In the genomic region with DNA sequence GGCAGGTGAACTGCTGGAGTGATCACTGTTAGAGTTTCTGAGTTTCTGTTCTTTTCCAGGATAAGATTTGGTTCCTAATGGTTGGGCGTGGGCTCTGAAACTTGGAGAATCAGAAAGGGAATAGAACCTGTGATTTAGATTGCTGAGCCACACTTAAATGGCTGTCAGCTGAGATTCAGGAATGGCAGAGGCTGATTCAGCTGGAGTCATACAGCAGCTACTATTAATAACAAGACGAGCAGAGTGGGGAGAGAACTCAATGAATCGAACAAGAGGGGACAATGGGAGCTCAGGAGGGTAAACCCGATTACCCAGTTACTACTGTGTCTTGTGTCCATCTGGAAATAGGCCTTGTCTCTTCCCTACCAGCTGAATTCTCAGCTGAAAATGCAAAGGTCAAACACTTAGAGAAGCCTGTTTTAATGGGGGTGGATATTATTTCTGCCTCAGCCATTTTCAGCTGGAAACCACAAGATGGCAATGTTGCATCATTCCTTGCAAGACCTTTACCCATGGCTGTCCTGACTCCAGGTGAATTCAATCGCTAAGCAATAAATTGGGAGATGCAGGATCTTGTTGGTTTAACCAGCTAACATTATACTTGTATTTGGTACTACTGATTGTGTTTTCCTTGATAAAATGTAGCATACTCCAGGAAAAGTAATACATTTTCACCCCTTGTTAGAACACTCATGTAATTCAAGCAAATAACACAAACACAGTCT, we compare ENCODE assay signal across 8 cellular contexts.
DNase-seq lines count a peak whose midpoint lies in the region; ATAC-seq and TF ChIP-seq lines count a peak whose summit lies in the region.

No MANE protein-coding gene starts in this region.

- H3K27me3 ChIP-seq in left ventricle myocardium inferior (ENCODE audit: low read depth) = no peaks in the 10 kb centered on the region

- intact Hi-C loops in left ventricle myocardium inferior (cut with micrococcal nuclease) = loop anchor here (2.0 kb wide), 1 partner anchor 44 kb away; no protein-coding TSS in a partner anchor
- intact Hi-C loops in sciatic nerve (cut with DNase I) = no loop called here

- H3K27me3 Mint-ChIP-seq in activated naive CD8-positive, alpha-beta T cell treated with anti-CD3 and anti-CD28 coated beads for 36 hours = peaks cover 46% of the 10 kb centered on the region

- H3K9me3 Mint-ChIP-seq in activated naive CD8-positive, alpha-beta T cell treated with anti-CD3 and anti-CD28 coated beads for 36 hours = no peaks in the 10 kb centered on the region

- no peak overlapping the region for H3K27ac Mint-ChIP-seq in activated naive CD8-positive, alpha-beta T cell treated with anti-CD3 and anti-CD28 coated beads for 36 hours

- peaks cover 4% of the 10 kb centered on the region for H3K4me1 Mint-ChIP-seq in activated naive CD8-positive, alpha-beta T cell treated with anti-CD3 and anti-CD28 coated beads for 36 hours

- H3K4me1 ChIP-seq in left ventricle myocardium inferior = no peaks in the 10 kb centered on the region

- no peaks in the 10 kb centered on the region for H3K9me3 ChIP-seq in left ventricle myocardium inferior (replicated peaks)

- no peaks in the 10 kb centered on the region for H3K36me3 ChIP-seq in left ventricle myocardium inferior

- H3K4me3 Mint-ChIP-seq in activated naive CD8-positive, alpha-beta T cell treated with anti-CD3 and anti-CD28 coated beads for 36 hours = no peak overlapping the region

- peak; percentile 69 for ATAC-seq in HG03175 (IDR thresholded peaks at IDR 0.05; ENCODE audit: unreplicated experiment)
- ATAC-seq in sciatic nerve = peak; percentile 72

- DNase-seq in D341Med (ENCODE audit: low spot score) = peak; percentile 73
- peak; percentile 35 for DNase-seq in GM19240 (ENCODE audit: insufficient read length, low spot score)
- DNase-seq in NCI-H2196 (lab: John Stamatoyannopoulos, UW; ENCODE audit: unreplicated experiment) = peak; percentile 48
- DNase-seq in activated naive CD8-positive, alpha-beta T cell treated with anti-CD3 and anti-CD28 coated beads for 36 hours = peak; percentile 1
- DNase-seq in left ventricle myocardium inferior = no peak
- no peak for DNase-seq in sciatic nerve (ENCODE audit: low spot score)
- no peak for DNase-seq in stimulated activated naive CD4-positive, alpha-beta T cell (lab: John Stamatoyannopoulos, UW)

- H3K27ac ChIP-seq in left ventricle myocardium inferior (replicated peaks) = peak overlapping the region; percentile 34

- peak; percentile 83 for TF ChIP-seq CTCF in left ventricle myocardium inferior (IDR thresholded peaks at IDR 0.05; ENCODE audit: borderline replicate concordance)

- no peaks in the 10 kb centered on the region for H3K36me3 Mint-ChIP-seq in activated naive CD8-positive, alpha-beta T cell treated with anti-CD3 and anti-CD28 coated beads for 36 hours

- no peak overlapping the region for H3K4me3 ChIP-seq in left ventricle myocardium inferior

Comparison
In these comparisons a context has a peak if more than half of its experiments do, and no peak if none do; other contexts are left out.
1. DNase-seq: peak in D341Med (single experiment), GM19240 (single experiment), NCI-H2196 (single experiment) and activated naive CD8-positive, alpha-beta T cell treated with anti-CD3 and anti-CD28 coated beads for 36 hours (single experiment); none in left ventricle myocardium inferior (single experiment), sciatic nerve (single experiment) and stimulated activated naive CD4-positive, alpha-beta T cell (0 of 6).